In genomic region chr17:44930667-44931066, GRCh38 we compare ENCODE assay signal across 22 cellular contexts. TPM values are rescaled to one million over a fixed set of nuclear protein-coding genes. Genes with fewer than 3 reads are reported as not detected.
DNase-seq lines count a peak whose midpoint lies in the region; ATAC-seq, FAIRE-seq and TF ChIP-seq lines count a peak whose summit lies in the region.
"Had no signal": no experiment of that assay in that cellular context is flagged by ENCODE, and none has a peak within 500 bp of the region (broad histone marks: within the 10 kb centered on the region; RNA-seq: fewer than 3 reads in every experiment).

No MANE protein-coding gene starts in this region.

- peaks cover 67% of the 10 kb centered on the region for H3K36me3 Mint-ChIP-seq in activated CD4-positive, alpha-beta T cell treated with anti-CD3 and anti-CD28 coated beads, Interleukin-2, amount 10 ng/mL, durations not matched to agents 24 days and 14 days (ENCODE audit: low read depth)
- H3K36me3 Mint-ChIP-seq: IgD-negative memory B cell had no signal

- H3K27ac ChIP-seq in angular gyrus (ENCODE audit: low read depth, low read length) (peak overlapping the region; percentile 17), HepG2 (ENCODE audit: extremely low read length, insufficient read depth, low read length) (no peak overlapping the region), upper lobe of right lung (no peak overlapping the region)
- H3K27ac ChIP-seq: C4-2B had no signal

- POLR2A ChIA-PET in HepG2 (lab: Yijun Ruan, JAX): no interaction called here

- no peak for TF ChIP-seq POLR2A in HepG2 (IDR thresholded peaks at IDR 0.05; ENCODE audit: insufficient read depth in 1 of 2, low read depth in 2 of 2, low read length in 2 of 2)
- no peak for TF ChIP-seq POLR2A in H54 (IDR thresholded peaks at IDR 0.05; ENCODE audit: low read depth, low read length)

- TF ChIP-seq EP300 in HepG2 (IDR thresholded peaks at IDR 0.05; ENCODE audit: low read depth in 2 of 2, low read length in 2 of 2): no peak
- no peak for TF ChIP-seq EP300 in HepG2 (CRISPR knock-in tag; IDR thresholded peaks at IDR 0.05; ENCODE audit: borderline replicate concordance)

- no peaks in the 10 kb centered on the region for H3K79me2 ChIP-seq in HepG2 (ENCODE audit: insufficient read depth, low read length)

- H3K4me1 ChIP-seq in HepG2 (ENCODE audit: insufficient read depth, low read length) (no peaks in the 10 kb centered on the region), upper lobe of right lung (no peaks in the 10 kb centered on the region)

- CTCF ChIA-PET in HepG2 (lab: Yijun Ruan, JAX; ENCODE audit: low intra/inter-chr PET ratio, low total read pairs): no interaction called here

- H3K4me2 ChIP-seq in HepG2 (ENCODE audit: low read depth, low read length): no peak overlapping the region

- FAIRE-seq in HepG2 (lab: Jason Lieb, UNC) (no peak), H54 (lab: Jason Lieb, UNC) (no peak)
- FAIRE-seq: GM12891, GM18507, H1 had no signal

- no peaks in the 10 kb centered on the region for H3K27me3 Mint-ChIP-seq in activated CD4-positive, alpha-beta T cell treated with anti-CD3 and anti-CD28 coated beads, Interleukin-2, amount 10 ng/mL, durations not matched to agents 24 days and 14 days
- H3K27me3 Mint-ChIP-seq: IgD-negative memory B cell had no signal

- H2AFZ ChIP-seq in HepG2 (ENCODE audit: low read length): no peak overlapping the region

- in situ Hi-C loops in HepG2 (cut with HindIII; ENCODE audit: extremely low pct_ligation_motif_present, low pct_unique_long_range_greater_than_20kb): no loop called here

- H3K27me3 ChIP-seq in HepG2 (ENCODE audit: control insufficient read depth in 1 of 2, insufficient read depth in 2 of 2, low read length in 2 of 2) (no peaks in the 10 kb centered on the region), upper lobe of right lung (no peaks in the 10 kb centered on the region)

- no peaks in the 10 kb centered on the region for H3K9me3 Mint-ChIP-seq in activated CD4-positive, alpha-beta T cell treated with anti-CD3 and anti-CD28 coated beads, Interleukin-2, amount 10 ng/mL, durations not matched to agents 24 days and 14 days
- H3K9me3 Mint-ChIP-seq: IgD-negative memory B cell had no signal

- no peaks in the 10 kb centered on the region for H3K9me3 ChIP-seq in HepG2 (ENCODE audit: low read length)
- H3K9me3 ChIP-seq in upper lobe of right lung: no peaks in the 10 kb centered on the region

- no peak overlapping the region for H3K4me3 ChIP-seq in HepG2 (replicated peaks in 1 of 3; ENCODE audit: insufficient read depth in 1 of 3, low read depth in 2 of 3, low read length in 3 of 3)
- H3K4me3 ChIP-seq in upper lobe of right lung: no peak overlapping the region

- TF ChIP-seq CTCF in HepG2 (CRISPR knock-in tag; IDR thresholded peaks at IDR 0.05) (no peak), upper lobe of right lung (IDR thresholded peaks at IDR 0.05) (no peak)

- H3K36me3 ChIP-seq in HepG2 (replicated peaks in 1 of 2; ENCODE audit: control insufficient read depth in 1 of 2, insufficient read depth in 2 of 2, low read length in 2 of 2) (peaks cover 61 to 96% of the 10 kb centered on the region in 2 experiments), upper lobe of right lung (no peaks in the 10 kb centered on the region)

- BruUV-seq in HepG2 (replicated peaks; lab: Mats Ljungman, UMichigan): no TSS peak

- no peak for DNase-seq in activated CD4-positive, alpha-beta T cell treated with anti-CD3 and anti-CD28 coated beads, Interleukin-2, amount 10 ng/mL, durations not matched to agents 24 days and 14 days
- no peak for DNase-seq in activated CD4-positive, alpha-beta T cell treated with anti-CD3 and anti-CD28 coated beads, Interleukin-2, amount 50 U/mL, for 48 hours
- DNase-seq in HepG2 (ENCODE audit: low spot score) (no peak), upper lobe of right lung (peak; percentile 9), H54 (ENCODE audit: insufficient read length, low spot score) (no peak), AG20443 (ENCODE audit: low spot score) (no peak)
- DNase-seq: DMS 273 treated with DMSO at 0.1 percent for 48 hours, GDM1, NCI-H1105, NCI-H1694 treated with DMSO at 0.1 percent for 48 hours, NCI-H2107, NCI-H226, NCI-H524 treated with DMSO at 0.1 percent for 48 hours, Right ventricle myocardium superior had no signal

- no peaks in the 10 kb centered on the region for H4K20me1 ChIP-seq in HepG2 (ENCODE audit: insufficient read depth, low read length)

- intact Hi-C loops in activated CD4-positive, alpha-beta T cell treated with anti-CD3 and anti-CD28 coated beads, Interleukin-2, amount 10 ng/mL, durations not matched to agents 24 days and 14 days (cut with micrococcal nuclease): no loop called here
- intact Hi-C loops in HepG2 (cut with micrococcal nuclease; ENCODE audit: unreplicated experiment) (no loop called here), upper lobe of right lung (cut with DNase I) (no loop called here)

- H3K4me1 Mint-ChIP-seq in activated CD4-positive, alpha-beta T cell treated with anti-CD3 and anti-CD28 coated beads, Interleukin-2, amount 10 ng/mL, durations not matched to agents 24 days and 14 days: peaks cover 2% of the 10 kb centered on the region
- H3K4me1 Mint-ChIP-seq: IgD-negative memory B cell had no signal

- ATAC-seq in HepG2 (no peak), upper lobe of right lung (no peak), GM21423 (IDR thresholded peaks at IDR 0.05; ENCODE audit: unreplicated experiment) (no peak)
- ATAC-seq: Panc1 had no signal

- TF ChIP-seq RAD21 in HepG2 (CRISPR knock-in tag; IDR thresholded peaks at IDR 0.05): no peak

- no peak overlapping the region for H3K9ac ChIP-seq in HepG2 (ENCODE audit: insufficient read depth, low read depth, low read length)

- H3K27ac Mint-ChIP-seq in activated CD4-positive, alpha-beta T cell treated with anti-CD3 and anti-CD28 coated beads, Interleukin-2, amount 10 ng/mL, durations not matched to agents 24 days and 14 days: peak overlapping the region; percentile 34

- WGBS in HepG2 (ENCODE audit: low lambda C conversion rate): 95% methylated on average over 6 of the region's 6 CpGs

- H3K4me3 Mint-ChIP-seq in activated CD4-positive, alpha-beta T cell treated with anti-CD3 and anti-CD28 coated beads, Interleukin-2, amount 10 ng/mL, durations not matched to agents 24 days and 14 days: no peak overlapping the region
- H3K4me3 Mint-ChIP-seq: IgD-negative memory B cell had no signal

RNA-seq across cellular contexts. Expression of gene GFAP, which starts 15.4 kb away (rescaled TPM):
- total RNA-seq in activated CD4-positive, alpha-beta T cell treated with anti-CD3 and anti-CD28 coated beads, Interleukin-2, amount 10 ng/mL, durations not matched to agents 24 days and 14 days: not detected in 2 replicates
- total RNA-seq in HepG2 (2016; rRNA removed; fragmentation: Illumina TruSeq; extraction: Trizol) (0.11 and 0.35 TPM in 2 replicates), upper lobe of right lung (not detected)
- total RNA-seq in HepG2 (2016; cell fraction: cytosol; rRNA removed; fragmentation: Illumina TruSeq; extraction: Trizol; ENCODE audit: low read depth): 0.20 TPM in 1 of 2 replicates, not detected in the other
- 0.50 TPM in 1 of 2 replicates, not detected in the other for total RNA-seq in HepG2 (2016; cell fraction: insoluble cytoplasmic fraction; rRNA removed; fragmentation: Illumina TruSeq; extraction: Trizol)
- total RNA-seq in HepG2 (2016; cell fraction: membrane; rRNA removed; fragmentation: Illumina TruSeq; extraction: Trizol): 0.10 and 0.22 TPM in 2 replicates
- total RNA-seq in HepG2 (2016; cell fraction: nucleus; rRNA removed; fragmentation: Illumina TruSeq; extraction: Trizol): 0.63 TPM in 1 of 2 replicates, not detected in the other
- polyA plus RNA-seq in HepG2 (2011; rRNA removed): 0.16 and 0.29 TPM in 2 replicates
- 0.08 and 0.24 TPM in 2 replicates for polyA plus RNA-seq in HepG2 (2011; cell fraction: cytosol; rRNA removed)
- 0.24 and 0.99 TPM in 2 replicates for polyA plus RNA-seq in HepG2 (2011; cell fraction: nucleus; rRNA removed)
- polyA plus RNA-seq in HepG2 (2012): 0.13 TPM in 1 of 2 replicates, not detected in the other
- 0.18 TPM in 1 of 2 replicates, not detected in the other for polyA plus RNA-seq in HepG2 (2016; cell fraction: cytosol; fragmentation: Illumina TruSeq; extraction: Trizol; ENCODE audit: low read depth)
- polyA plus RNA-seq in HepG2 (2016; cell fraction: insoluble cytoplasmic fraction; fragmentation: Illumina TruSeq; extraction: Trizol; ENCODE audit: low read depth): 0.39 TPM in 1 of 2 replicates, not detected in the other
- polyA plus RNA-seq in HepG2 (2016; cell fraction: membrane; fragmentation: Illumina TruSeq; extraction: Trizol; ENCODE audit: low read depth): 0.11 and 0.38 TPM in 2 replicates
- polyA plus RNA-seq in HepG2 (2016; cell fraction: nucleus; fragmentation: Illumina TruSeq; extraction: Trizol; ENCODE audit: insufficient read depth, low read depth): not detected in 2 replicates
- 0.78 TPM in 1 of 2 replicates, not detected in the other for polyA minus RNA-seq in HepG2 (2011; rRNA and poly(A)+ RNA removed; ENCODE audit: low replicate concordance)
- not detected in 2 replicates for polyA minus RNA-seq in HepG2 (2011; cell fraction: cytosol; rRNA and poly(A)+ RNA removed)
- not detected in 2 replicates for polyA minus RNA-seq in HepG2 (2011; cell fraction: nucleus; rRNA and poly(A)+ RNA removed)

RNA-seq across cellular contexts. Expression of gene KIF18B, which starts 16.9 kb away (rescaled TPM):
- 42.1 and 42.7 TPM in 2 replicates for total RNA-seq in activated CD4-positive, alpha-beta T cell treated with anti-CD3 and anti-CD28 coated beads, Interleukin-2, amount 10 ng/mL, durations not matched to agents 24 days and 14 days
- 14.5 and 15.3 TPM in 2 replicates for total RNA-seq in HepG2 (2016; rRNA removed; fragmentation: Illumina TruSeq; extraction: Trizol)
- 9.5 and 10.9 TPM in 2 replicates for total RNA-seq in HepG2 (2016; cell fraction: cytosol; rRNA removed; fragmentation: Illumina TruSeq; extraction: Trizol; ENCODE audit: low read depth)
- 10.5 and 15.3 TPM in 2 replicates for total RNA-seq in HepG2 (2016; cell fraction: insoluble cytoplasmic fraction; rRNA removed; fragmentation: Illumina TruSeq; extraction: Trizol)
- 11.6 and 11.8 TPM in 2 replicates for total RNA-seq in HepG2 (2016; cell fraction: membrane; rRNA removed; fragmentation: Illumina TruSeq; extraction: Trizol)
- total RNA-seq in HepG2 (2016; cell fraction: nucleus; rRNA removed; fragmentation: Illumina TruSeq; extraction: Trizol): 16.1 and 18.1 TPM in 2 replicates
- polyA plus RNA-seq in HepG2 (2011; rRNA removed): 13.2 and 15.2 TPM in 2 replicates
- 3.7 and 7.3 TPM in 2 replicates for polyA plus RNA-seq in HepG2 (2011; cell fraction: cytosol; rRNA removed)
- 33.4 and 44.5 TPM in 2 replicates for polyA plus RNA-seq in HepG2 (2011; cell fraction: nucleus; rRNA removed)
- 4.1 and 7.4 TPM in 2 replicates for polyA plus RNA-seq in HepG2 (2012)
- 1.2 and 1.7 TPM in 2 replicates for polyA plus RNA-seq in HepG2 (2016; cell fraction: cytosol; fragmentation: Illumina TruSeq; extraction: Trizol; ENCODE audit: low read depth)
- polyA plus RNA-seq in HepG2 (2016; cell fraction: insoluble cytoplasmic fraction; fragmentation: Illumina TruSeq; extraction: Trizol; ENCODE audit: low read depth): 11.3 and 16.8 TPM in 2 replicates
- 3.7 and 5.4 TPM in 2 replicates for polyA plus RNA-seq in HepG2 (2016; cell fraction: membrane; fragmentation: Illumina TruSeq; extraction: Trizol; ENCODE audit: low read depth)
- polyA plus RNA-seq in HepG2 (2016; cell fraction: nucleus; fragmentation: Illumina TruSeq; extraction: Trizol; ENCODE audit: insufficient read depth, low read depth): 81.4 and 94.7 TPM in 2 replicates
- polyA minus RNA-seq in HepG2 (2011; rRNA and poly(A)+ RNA removed; ENCODE audit: low replicate concordance): 25.0 and 60.4 TPM in 2 replicates
- 8.2 and 9.4 TPM in 2 replicates for polyA minus RNA-seq in HepG2 (2011; cell fraction: cytosol; rRNA and poly(A)+ RNA removed)
- polyA minus RNA-seq in HepG2 (2011; cell fraction: nucleus; rRNA and poly(A)+ RNA removed): 12.9 and 15.5 TPM in 2 replicates
- total RNA-seq in upper lobe of right lung: 0.32 TPM
- polyA plus RNA-seq: IgD-negative memory B cell had no signal

RNA-seq across cellular contexts. Expression of gene EFTUD2, which starts 31.4 kb away (rescaled TPM):
- 244 and 262 TPM in 2 replicates for total RNA-seq in activated CD4-positive, alpha-beta T cell treated with anti-CD3 and anti-CD28 coated beads, Interleukin-2, amount 10 ng/mL, durations not matched to agents 24 days and 14 days
- 137 and 310 TPM in 2 replicates for total RNA-seq in HepG2 (2016; rRNA removed; fragmentation: Illumina TruSeq; extraction: Trizol)
- total RNA-seq in HepG2 (2016; cell fraction: cytosol; rRNA removed; fragmentation: Illumina TruSeq; extraction: Trizol; ENCODE audit: low read depth): 12.3 and 15.8 TPM in 2 replicates
- 133 and 270 TPM in 2 replicates for total RNA-seq in HepG2 (2016; cell fraction: insoluble cytoplasmic fraction; rRNA removed; fragmentation: Illumina TruSeq; extraction: Trizol)
- 28.2 and 35.7 TPM in 2 replicates for total RNA-seq in HepG2 (2016; cell fraction: membrane; rRNA removed; fragmentation: Illumina TruSeq; extraction: Trizol)
- total RNA-seq in HepG2 (2016; cell fraction: nucleus; rRNA removed; fragmentation: Illumina TruSeq; extraction: Trizol): 141 TPM in 2 replicates
- 107 and 111 TPM in 2 replicates for polyA plus RNA-seq in HepG2 (2011; rRNA removed)
- polyA plus RNA-seq in HepG2 (2011; cell fraction: cytosol; rRNA removed): 91.0 and 97.8 TPM in 2 replicates
- polyA plus RNA-seq in HepG2 (2011; cell fraction: nucleus; rRNA removed): 171 and 192 TPM in 2 replicates
- 121 and 137 TPM in 2 replicates for polyA plus RNA-seq in HepG2 (2012)
- polyA plus RNA-seq in HepG2 (2016; cell fraction: cytosol; fragmentation: Illumina TruSeq; extraction: Trizol; ENCODE audit: low read depth): 6.8 and 7.8 TPM in 2 replicates
- 145 and 179 TPM in 2 replicates for polyA plus RNA-seq in HepG2 (2016; cell fraction: insoluble cytoplasmic fraction; fragmentation: Illumina TruSeq; extraction: Trizol; ENCODE audit: low read depth)
- 17.0 and 18.1 TPM in 2 replicates for polyA plus RNA-seq in HepG2 (2016; cell fraction: membrane; fragmentation: Illumina TruSeq; extraction: Trizol; ENCODE audit: low read depth)
- polyA plus RNA-seq in HepG2 (2016; cell fraction: nucleus; fragmentation: Illumina TruSeq; extraction: Trizol; ENCODE audit: insufficient read depth, low read depth): 110 and 140 TPM in 2 replicates
- 364 and 446 TPM in 2 replicates for polyA minus RNA-seq in HepG2 (2011; rRNA and poly(A)+ RNA removed; ENCODE audit: low replicate concordance)
- 88.8 and 91.3 TPM in 2 replicates for polyA minus RNA-seq in HepG2 (2011; cell fraction: cytosol; rRNA and poly(A)+ RNA removed)
- polyA minus RNA-seq in HepG2 (2011; cell fraction: nucleus; rRNA and poly(A)+ RNA removed): 191 and 216 TPM in 2 replicates
- 74.4 TPM for total RNA-seq in upper lobe of right lung

RNA-seq across cellular contexts. Expression of gene C1QL1, which starts 37.4 kb away (rescaled TPM):
- 0.21 and 0.42 TPM in 2 replicates for total RNA-seq in activated CD4-positive, alpha-beta T cell treated with anti-CD3 and anti-CD28 coated beads, Interleukin-2, amount 10 ng/mL, durations not matched to agents 24 days and 14 days
- total RNA-seq in HepG2 (2016; rRNA removed; fragmentation: Illumina TruSeq; extraction: Trizol): 0.11 TPM in 1 of 2 replicates, not detected in the other
- not detected in 2 replicates for total RNA-seq in HepG2 (2016; cell fraction: cytosol; rRNA removed; fragmentation: Illumina TruSeq; extraction: Trizol; ENCODE audit: low read depth)
- total RNA-seq in HepG2 (2016; cell fraction: insoluble cytoplasmic fraction; rRNA removed; fragmentation: Illumina TruSeq; extraction: Trizol): not detected in 2 replicates
- 0.14 TPM in 1 of 2 replicates, not detected in the other for total RNA-seq in HepG2 (2016; cell fraction: membrane; rRNA removed; fragmentation: Illumina TruSeq; extraction: Trizol)
- not detected in 2 replicates for total RNA-seq in HepG2 (2016; cell fraction: nucleus; rRNA removed; fragmentation: Illumina TruSeq; extraction: Trizol)
- polyA plus RNA-seq in HepG2 (2011; rRNA removed): 0.07 and 0.11 TPM in 2 replicates
- polyA plus RNA-seq in HepG2 (2011; cell fraction: cytosol; rRNA removed): 0.10 and 0.20 TPM in 2 replicates
- polyA plus RNA-seq in HepG2 (2011; cell fraction: nucleus; rRNA removed): 0.14 TPM in 1 of 2 replicates, not detected in the other
- 0.24 TPM in 1 of 2 replicates, not detected in the other for polyA plus RNA-seq in HepG2 (2012)
- polyA plus RNA-seq in HepG2 (2016; cell fraction: cytosol; fragmentation: Illumina TruSeq; extraction: Trizol; ENCODE audit: low read depth): 0.38 and 0.43 TPM in 2 replicates
- polyA plus RNA-seq in HepG2 (2016; cell fraction: insoluble cytoplasmic fraction; fragmentation: Illumina TruSeq; extraction: Trizol; ENCODE audit: low read depth): not detected in 2 replicates
- 0.15 and 0.29 TPM in 2 replicates for polyA plus RNA-seq in HepG2 (2016; cell fraction: membrane; fragmentation: Illumina TruSeq; extraction: Trizol; ENCODE audit: low read depth)
- not detected in 2 replicates for polyA plus RNA-seq in HepG2 (2016; cell fraction: nucleus; fragmentation: Illumina TruSeq; extraction: Trizol; ENCODE audit: insufficient read depth, low read depth)
- 1.1 TPM in 1 of 2 replicates, not detected in the other for polyA minus RNA-seq in HepG2 (2011; rRNA and poly(A)+ RNA removed; ENCODE audit: low replicate concordance)
- not detected in 2 replicates for polyA minus RNA-seq in HepG2 (2011; cell fraction: cytosol; rRNA and poly(A)+ RNA removed)
- polyA minus RNA-seq in HepG2 (2011; cell fraction: nucleus; rRNA and poly(A)+ RNA removed): not detected in 2 replicates
- total RNA-seq in upper lobe of right lung: 0.52 TPM
- polyA plus RNA-seq: IgD-negative memory B cell had no signal
